Comparison of ENCODE assay signal across 7 cellular contexts in genomic region chr9:136791466-136792276, GRCh38. TPM values are rescaled to one million over a fixed set of nuclear protein-coding genes. Genes with fewer than 3 reads are reported as not detected.
A peak's percentile ranks its signal among the peaks of the same experiment; 100 is the strongest.
DNase-seq lines count a peak whose midpoint lies in the region; ATAC-seq and TF ChIP-seq lines count a peak whose summit lies in the region.

No MANE protein-coding gene starts in this region.

- no peak for TF ChIP-seq EP300 in sigmoid colon (IDR thresholded peaks at IDR 0.05)

- no peak for TF ChIP-seq POLR2A in sigmoid colon (IDR thresholded peaks at IDR 0.05)

- WGBS in sigmoid colon, 2 donors, result 1 to 2% methylated on average over 34 of the region's 34 CpGs

- H3K4me1 ChIP-seq in SJCRH30, result peaks cover 36% of the 10 kb centered on the region
- peaks cover 0 to 22% (median 20%) of the 10 kb centered on the region in 4 donors for H3K4me1 ChIP-seq in sigmoid colon

- peak overlapping the region; percentile 92 for H3K4me3 ChIP-seq in GM12875 (ENCODE audit: low read depth, low read length)
- peak overlapping the region; percentile 69 for H3K4me3 ChIP-seq in SJCRH30
- peak overlapping the region; percentile 43 to 76 (median 68) for H3K4me3 ChIP-seq in sigmoid colon

- ATAC-seq in left ventricle myocardium superior, result peak; percentile 4

- intact Hi-C loops in left ventricle myocardium superior (cut with micrococcal nuclease), result no loop called here
- intact Hi-C loops in sigmoid colon (cut with DNase I), result loop anchor here (2.0 to 5.0 kb wide), 3 partner anchors 55 to 96 kb away; partner anchors contain the start of genes EDF1 and TRAF2

- H3K27ac ChIP-seq in SJCRH30, result peak overlapping the region; percentile 33; the same call in 1 of the 2 replicates
- H3K27ac ChIP-seq in sigmoid colon, result peak overlapping the region; percentile 84 to 95 (median 90)

- TF ChIP-seq CTCF in GM12875 (IDR thresholded peaks at IDR 0.05; ENCODE audit: borderline replicate concordance, insufficient read depth, low read depth, low read length) (peak; percentile 96), sigmoid colon (IDR thresholded peaks at IDR 0.05) (peak; percentile 61 to 95 (median 72))

- H3K9me3 ChIP-seq in SJCRH30 (replicated peaks) (no peaks in the 10 kb centered on the region), sigmoid colon (no peaks in the 10 kb centered on the region)

- peak; percentile 84 for DNase-seq in HT-29 (ENCODE audit: low spot score)
- DNase-seq in SJCRH30, result peak; percentile 55 to 64
- peak; percentile 70 for DNase-seq in activated naive CD4-positive, alpha-beta T cell treated with anti-CD3 and anti-CD28 coated beads, Interleukin-2, amount 50 U/mL, for 16 hours
- peak; percentile 69 for DNase-seq in left ventricle myocardium superior
- no peak for DNase-seq in sigmoid colon
- DNase-seq in dedifferentiated amniotic fluid mesenchymal stem cell (ENCODE audit: extremely low spot score), result no peak

- no peaks in the 10 kb centered on the region; the same call in none of the 2 replicates for H3K27me3 ChIP-seq in SJCRH30
- H3K27me3 ChIP-seq in sigmoid colon, result peaks cover 0 to 11% (median 0%) of the 10 kb centered on the region in 3 donors

- H3K36me3 ChIP-seq in SJCRH30 (no peaks in the 10 kb centered on the region), sigmoid colon (no peaks in the 10 kb centered on the region)

RNA-seq across cellular contexts. Expression of gene TMEM141, which starts 0.5 kb away (rescaled TPM):
- total RNA-seq in HT-29 (2014; rRNA removed; shearing (Covaris generic)), result 357 and 376 TPM in 2 replicates
- total RNA-seq in SJCRH30 (2014; rRNA removed; shearing (Covaris generic)), result 17.3 and 26.2 TPM in 2 replicates
- 74.2 TPM for total RNA-seq in left ventricle myocardium superior
- 10 to 100 TPM; 37.5 to 84.7 (median 63.2) TPM for total RNA-seq in sigmoid colon
- 100 to 1,000 TPM; 345 to 629 (median 415) TPM for polyA plus RNA-seq in sigmoid colon

RNA-seq across cellular contexts. Expression of gene CCDC183, which starts 4.5 kb away (rescaled TPM):
- 9.0 and 10.4 TPM in 2 replicates for total RNA-seq in HT-29 (2014; rRNA removed; shearing (Covaris generic))
- 0.14 TPM in 1 of 2 replicates, not detected in the other for total RNA-seq in SJCRH30 (2014; rRNA removed; shearing (Covaris generic))
- total RNA-seq in left ventricle myocardium superior (2.2 TPM), sigmoid colon (1 to 10 TPM in 2 of 4 donors, under 1 TPM in 1, not detected in 1; 0.71 to 1.5 (median 1.1) TPM)
- polyA plus RNA-seq in sigmoid colon, result 1 to 10 TPM; 3.0 to 3.5 (median 3.0) TPM

RNA-seq across cellular contexts. Expression of gene RABL6, which starts 16.1 kb away (rescaled TPM):
- 242 and 247 TPM in 2 replicates for total RNA-seq in HT-29 (2014; rRNA removed; shearing (Covaris generic))
- total RNA-seq in SJCRH30 (2014; rRNA removed; shearing (Covaris generic)), result 102 and 108 TPM in 2 replicates
- total RNA-seq in left ventricle myocardium superior (73.0 TPM), sigmoid colon (10 to 100 TPM; 36.0 to 55.9 (median 49.9) TPM)
- 100 to 1,000 TPM in 1 of 3 donors, 10 to 100 TPM in 2; 63.1 to 103 (median 68.7) TPM for polyA plus RNA-seq in sigmoid colon

RNA-seq across cellular contexts. Expression of gene LCN15, which starts 27.4 kb away (rescaled TPM):
- 0.60 TPM in 1 of 2 replicates, not detected in the other for total RNA-seq in HT-29 (2014; rRNA removed; shearing (Covaris generic))
- not detected in 2 replicates for total RNA-seq in SJCRH30 (2014; rRNA removed; shearing (Covaris generic))
- total RNA-seq in left ventricle myocardium superior (0.59 TPM), sigmoid colon (not detected)
- 1 to 10 TPM in 2 of 3 donors, under 1 TPM in 1; 0.70 to 9.0 (median 6.6) TPM for polyA plus RNA-seq in sigmoid colon

RNA-seq across cellular contexts. Expression of gene LCN8, which starts 33.6 kb away (rescaled TPM):
- total RNA-seq in HT-29 (2014; rRNA removed; shearing (Covaris generic)), result not detected in 2 replicates
- total RNA-seq in SJCRH30 (2014; rRNA removed; shearing (Covaris generic)), result not detected in 2 replicates
- total RNA-seq in left ventricle myocardium superior (not detected), sigmoid colon (not detected)
- polyA plus RNA-seq in sigmoid colon, result under 1 TPM in 1 of 3 donors, not detected in 2; 0.04 TPM

Comparison
In these comparisons a context has a peak if more than half of its experiments do, and no peak if none do; other contexts are left out.
1. DNase-seq: peak in HT-29 (single experiment), SJCRH30 (2 of 2), activated naive CD4-positive, alpha-beta T cell treated with anti-CD3 and anti-CD28 coated beads, Interleukin-2, amount 50 U/mL, for 16 hours (single experiment) and left ventricle myocardium superior (single experiment); none in sigmoid colon (single experiment) and dedifferentiated amniotic fluid mesenchymal stem cell (single experiment).
2. Peak in every context shown above with its lines, with median percentiles within 50 percentile points of each other: H3K4me3 ChIP-seq.